In genomic region chr1:227270554-227270953, GRCh38 we compare ENCODE assay signal across 13 cellular contexts. TPM values are rescaled to one million over a fixed set of nuclear protein-coding genes. Genes with fewer than 3 reads are reported as not detected.
DNase-seq lines count a peak whose midpoint lies in the region; ATAC-seq and TF ChIP-seq lines count a peak whose summit lies in the region.
"Had no signal": no experiment of that assay in that cellular context is flagged by ENCODE, and none has a peak within 500 bp of the region (broad histone marks: within the 10 kb centered on the region; RNA-seq: fewer than 3 reads in every experiment).

No MANE protein-coding gene starts in this region.

- H3K9me3 ChIP-seq in adipocyte (ENCODE audit: control insufficient read depth, low read length) (no peaks in the 10 kb centered on the region), BE2C (no peaks in the 10 kb centered on the region), upper lobe of left lung (no peaks in the 10 kb centered on the region)

- no peak overlapping the region for H3K4me3 ChIP-seq in adipocyte (ENCODE audit: low read length)
- H3K4me3 ChIP-seq in fibroblast of villous mesenchyme (ENCODE audit: low read depth, low read length) = no peak overlapping the region
- H3K4me3 ChIP-seq in BE2C (ENCODE audit: low read depth, low read length) = no peak overlapping the region
- no peak overlapping the region for H3K4me3 ChIP-seq in upper lobe of left lung
- H3K4me3 ChIP-seq: GM23338 had no signal

- no peak overlapping the region for H3K9ac ChIP-seq in adipocyte (ENCODE audit: low read length)

- H3K36me3 ChIP-seq in adipocyte (ENCODE audit: control insufficient read depth, insufficient read depth, low read length, severe bottlenecking) = no peaks in the 10 kb centered on the region
- no peaks in the 10 kb centered on the region for H3K36me3 ChIP-seq in BE2C
- H3K36me3 ChIP-seq in upper lobe of left lung = no peaks in the 10 kb centered on the region

- no peak for TF ChIP-seq CTCF in fibroblast of villous mesenchyme (IDR thresholded peaks at IDR 0.05; ENCODE audit: insufficient read depth, low read depth, low read length)
- TF ChIP-seq CTCF in BE2C (IDR thresholded peaks at IDR 0.05; ENCODE audit: low read depth, low read length) = no peak
- TF ChIP-seq CTCF in upper lobe of left lung (IDR thresholded peaks at IDR 0.05) = no peak

- DNase-seq in HuH-7.5 (ENCODE audit: low spot score) (peak; percentile 38), adipocyte (ENCODE audit: low read depth) (peak; percentile 14), fibroblast of villous mesenchyme (ENCODE audit: low read depth) (peak; percentile 81), BE2C (no peak), GM19240 (ENCODE audit: insufficient read length, low spot score) (no peak), upper lobe of left lung (no peak)
- DNase-seq: CD8-positive, alpha-beta T cell; COR-L47; DND-41; GDM1; H7 had no signal

- H3K4me1 ChIP-seq in adipocyte (ENCODE audit: control insufficient read depth, insufficient read depth, low read length) = peaks cover 5% of the 10 kb centered on the region
- H3K4me1 ChIP-seq in BE2C = peaks cover 2% of the 10 kb centered on the region
- peaks cover 6 to 22% (median 9%) of the 10 kb centered on the region in 4 donors for H3K4me1 ChIP-seq in upper lobe of left lung

- TF ChIP-seq POLR2A in upper lobe of left lung (IDR thresholded peaks at IDR 0.05) = no peak

- 61 to 73% methylated on average over 2 of the region's 2 CpGs for WGBS in upper lobe of left lung, 2 donors

- TF ChIP-seq EP300 in upper lobe of left lung (IDR thresholded peaks at IDR 0.05) = no peak

- ATAC-seq in HG02840 (IDR thresholded peaks at IDR 0.05; ENCODE audit: low FRiP score, unreplicated experiment) (no peak), upper lobe of left lung (ENCODE audit: low FRiP score in 2 of 2) (no peak)
- ATAC-seq: CD8-positive, alpha-beta T cell; GM23338 had no signal

- H3K27me3 ChIP-seq in adipocyte (replicated peaks; ENCODE audit: control insufficient read depth, insufficient read depth, low read length) (no peaks in the 10 kb centered on the region), BE2C (no peaks in the 10 kb centered on the region), upper lobe of left lung (no peaks in the 10 kb centered on the region)

- H3K27ac ChIP-seq in upper lobe of left lung = no peak overlapping the region

RNA-seq across cellular contexts. Expression of gene CDC42BPA, which starts 47.7 kb away (rescaled TPM):
- total RNA-seq in fibroblast of villous mesenchyme (112 and 113 TPM in 2 replicates), upper lobe of left lung (10 to 100 TPM; 27.8 to 76.1 (median 33.1) TPM)
- polyA plus RNA-seq in BE2C (2012; ENCODE audit: insufficient read depth, insufficient read length, low read depth) = 13.9 TPM

Comparison
In these comparisons a context has a peak if more than half of its experiments do, and no peak if none do; other contexts are left out.
1. DNase-seq: peak in HuH-7.5 (single experiment), adipocyte (single experiment) and fibroblast of villous mesenchyme (single experiment); none in BE2C (single experiment), GM19240 (single experiment) and upper lobe of left lung (0 of 2).